ENCODE assay signal across 8 cellular contexts in the genomic region with DNA sequence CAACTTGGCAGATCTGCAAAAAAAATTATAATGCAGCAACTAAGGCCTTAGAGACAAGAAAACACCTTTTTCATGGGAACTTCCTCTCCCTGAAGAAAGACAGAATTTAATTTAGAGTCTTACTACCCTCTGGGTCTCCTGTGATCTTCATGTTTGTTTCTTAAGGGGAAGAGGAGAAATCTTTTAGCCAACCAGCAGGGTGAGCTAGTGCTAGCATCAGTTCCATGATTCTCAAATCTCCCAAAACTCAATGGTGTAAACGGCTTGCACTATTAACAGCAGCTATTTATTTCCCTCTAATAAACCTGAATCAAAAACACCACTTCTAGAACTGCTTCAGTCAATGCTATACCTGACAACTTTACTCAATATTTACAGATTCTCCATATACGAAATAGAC. TPM values are rescaled to one million over a fixed set of nuclear protein-coding genes. Genes with fewer than 3 reads are reported as not detected.
DNase-seq lines count a peak whose midpoint lies in the region; ATAC-seq, FAIRE-seq and TF ChIP-seq lines count a peak whose summit lies in the region.

No MANE protein-coding gene starts in this region.

- 67% methylated on average over 2 of the region's 2 CpGs for WGBS in liver

- H3K27ac Mint-ChIP-seq in CD4-positive, CD25-positive, alpha-beta regulatory T cell = peak overlapping the region in 1 of 3 donors; percentile 5
- peak overlapping the region; percentile 68 for H3K27ac Mint-ChIP-seq in activated naive CD8-positive, alpha-beta T cell treated with anti-CD3 and anti-CD28 coated beads for 36 hours

- H3K4me1 Mint-ChIP-seq in CD4-positive, CD25-positive, alpha-beta regulatory T cell = peaks cover 51 to 83% (median 69%) of the 10 kb centered on the region in 4 donors
- peaks cover 70% of the 10 kb centered on the region for H3K4me1 Mint-ChIP-seq in activated naive CD8-positive, alpha-beta T cell treated with anti-CD3 and anti-CD28 coated beads for 36 hours

- H3K9ac ChIP-seq in liver (ENCODE audit: low read depth in 1 of 2, low read length in 2 of 2) = no peak overlapping the region

- peak; percentile 44 to 62 for TF ChIP-seq RAD21 in liver (IDR thresholded peaks at IDR 0.05)

- peak overlapping the region; percentile 92 for H3K4me3 ChIP-seq in CD4-positive, CD25-positive, alpha-beta regulatory T cell (ENCODE audit: low read depth, low read length)
- H3K4me3 ChIP-seq in HFF-Myc (replicated peaks; ENCODE audit: low read depth, low read length) (no peak overlapping the region), liver (ENCODE audit: low read depth in 1 of 3, low read length in 3 of 3) (no peak overlapping the region)

- H3K4me1 ChIP-seq in CD4-positive, CD25-positive, alpha-beta regulatory T cell (ENCODE audit: control insufficient read depth, insufficient read depth, low read length, poor library complexity, severe bottlenecking) = peaks cover 71% of the 10 kb centered on the region
- peaks cover 2 to 27% (median 16%) of the 10 kb centered on the region in 4 donors for H3K4me1 ChIP-seq in liver (ENCODE audit: control insufficient read depth in 4 of 4, insufficient read depth in 4 of 4, low read length in 3 of 4)

- H3K4me3 Mint-ChIP-seq in CD4-positive, CD25-positive, alpha-beta regulatory T cell = peak overlapping the region; percentile 46 to 97 (median 88)
- H3K4me3 Mint-ChIP-seq in activated naive CD8-positive, alpha-beta T cell treated with anti-CD3 and anti-CD28 coated beads for 36 hours = peak overlapping the region; percentile 47

- H3K27me3 ChIP-seq in CD4-positive, CD25-positive, alpha-beta regulatory T cell (ENCODE audit: control insufficient read depth, insufficient read depth, low read length) = no peaks in the 10 kb centered on the region
- H3K27me3 ChIP-seq in liver (ENCODE audit: control insufficient read depth in 4 of 4, insufficient read depth in 4 of 4, low read length in 3 of 4) = no peaks in the 10 kb centered on the region

- no peaks in the 10 kb centered on the region for H3K9me3 ChIP-seq in CD4-positive, CD25-positive, alpha-beta regulatory T cell (ENCODE audit: control insufficient read depth in 2 of 2, low read length in 2 of 2)
- H3K9me3 ChIP-seq in liver (ENCODE audit: control insufficient read depth in 4 of 4, low read length in 3 of 4) = no peaks in the 10 kb centered on the region

- FAIRE-seq in GM12892 (lab: Jason Lieb, UNC) = no peak

- no peak for ATAC-seq in CD4-positive, CD25-positive, alpha-beta regulatory T cell (ENCODE audit: low read depth in 2 of 2)
- ATAC-seq in HG02973 (IDR thresholded peaks at IDR 0.05; ENCODE audit: unreplicated experiment) = no peak

- no peak for TF ChIP-seq POLR2A in GM12892 (IDR thresholded peaks at IDR 0.05; ENCODE audit: low read depth, low read length)

- H3K9me3 Mint-ChIP-seq in CD4-positive, CD25-positive, alpha-beta regulatory T cell = no peaks in the 10 kb centered on the region
- H3K9me3 Mint-ChIP-seq in activated naive CD8-positive, alpha-beta T cell treated with anti-CD3 and anti-CD28 coated beads for 36 hours = no peaks in the 10 kb centered on the region

- H3K36me3 Mint-ChIP-seq in CD4-positive, CD25-positive, alpha-beta regulatory T cell = peaks cover 5% of the 10 kb centered on the region
- H3K36me3 Mint-ChIP-seq in activated naive CD8-positive, alpha-beta T cell treated with anti-CD3 and anti-CD28 coated beads for 36 hours = peaks cover 50% of the 10 kb centered on the region

- DNase-seq in CD4-positive, CD25-positive, alpha-beta regulatory T cell = peak in 2 of 3 donors; percentile 21 to 48
- DNase-seq in HFF-Myc (ENCODE audit: extremely low read depth, low read depth) (no peak), GM12892 (ENCODE audit: insufficient read length) (no peak), NCI-H1092 (lab: John Stamatoyannopoulos, UW) (no peak)
- DNase-seq in activated naive CD8-positive, alpha-beta T cell treated with anti-CD3 and anti-CD28 coated beads for 36 hours = no peak
- DNase-seq in activated CD8-positive, alpha-beta memory T cell treated with anti-CD3 and anti-CD28 coated beads for 24 hours = no peak

- no peaks in the 10 kb centered on the region for H3K27me3 Mint-ChIP-seq in CD4-positive, CD25-positive, alpha-beta regulatory T cell
- H3K27me3 Mint-ChIP-seq in activated naive CD8-positive, alpha-beta T cell treated with anti-CD3 and anti-CD28 coated beads for 36 hours = no peaks in the 10 kb centered on the region

- TF ChIP-seq CTCF in HFF-Myc (IDR thresholded peaks at IDR 0.05; ENCODE audit: low read depth, low read length, missing control alignments) = peak; percentile 35
- TF ChIP-seq CTCF in liver (IDR thresholded peaks at IDR 0.05; ENCODE audit: low read depth, low read length, missing input control) = no peak

- peaks cover 2% of the 10 kb centered on the region for H3K36me3 ChIP-seq in CD4-positive, CD25-positive, alpha-beta regulatory T cell (ENCODE audit: control insufficient read depth, insufficient read depth, low read length)
- H3K36me3 ChIP-seq in liver (ENCODE audit: control insufficient read depth in 4 of 4, insufficient read depth in 3 of 4, low read depth in 1 of 4, low read length in 3 of 4) = peaks cover 0 to 2% (median 0%) of the 10 kb centered on the region in 4 donors

- H3K27ac ChIP-seq in CD4-positive, CD25-positive, alpha-beta regulatory T cell (ENCODE audit: insufficient read depth, low read length, poor library complexity, severe bottlenecking) = no peak overlapping the region
- H3K27ac ChIP-seq in liver (ENCODE audit: low read depth in 1 of 2, low read length in 2 of 2) = no peak overlapping the region

TF ChIP-seq in liver, 16 proteins besides CTCF, POLR2A, EP300 and RAD21:
- TF ChIP-seq, protein P1, sequence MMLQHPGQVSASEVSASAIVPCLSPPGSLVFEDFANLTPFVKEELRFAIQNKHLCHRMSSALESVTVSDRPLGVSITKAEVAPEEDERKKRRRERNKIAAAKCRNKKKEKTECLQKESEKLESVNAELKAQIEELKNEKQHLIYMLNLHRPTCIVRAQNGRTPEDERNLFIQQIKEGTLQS (IDR thresholded peaks at IDR 0.05) = no peak
- no peak for TF ChIP-seq JUND (IDR thresholded peaks at IDR 0.05)
- no peak for TF ChIP-seq EGR1 (IDR thresholded peaks at IDR 0.05; ENCODE audit: low read depth in 2 of 2)
- no peak for TF ChIP-seq RXRA (IDR thresholded peaks at IDR 0.05)
- TF ChIP-seq TAF1 (conservative IDR thresholded peaks at IDR 0.05) = no peak
- no peak for TF ChIP-seq YY1 (IDR thresholded peaks at IDR 0.05)
- no peak for TF ChIP-seq SP1 (IDR thresholded peaks at IDR 0.05)
- no peak for TF ChIP-seq GABPA (IDR thresholded peaks at IDR 0.05 in 1 of 2, conservative IDR thresholded peaks at IDR 0.05 in 1 of 2)
- TF ChIP-seq FOXA2 (IDR thresholded peaks at IDR 0.05) = no peak
- TF ChIP-seq FOXA1 (IDR thresholded peaks at IDR 0.05) = no peak
- TF ChIP-seq, protein P2, sequence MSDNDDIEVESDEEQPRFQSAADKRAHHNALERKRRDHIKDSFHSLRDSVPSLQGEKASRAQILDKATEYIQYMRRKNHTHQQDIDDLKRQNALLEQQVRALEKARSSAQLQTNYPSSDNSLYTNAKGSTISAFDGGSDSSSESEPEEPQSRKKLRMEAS (IDR thresholded peaks at IDR 0.05) = no peak
- TF ChIP-seq, protein P3, sequence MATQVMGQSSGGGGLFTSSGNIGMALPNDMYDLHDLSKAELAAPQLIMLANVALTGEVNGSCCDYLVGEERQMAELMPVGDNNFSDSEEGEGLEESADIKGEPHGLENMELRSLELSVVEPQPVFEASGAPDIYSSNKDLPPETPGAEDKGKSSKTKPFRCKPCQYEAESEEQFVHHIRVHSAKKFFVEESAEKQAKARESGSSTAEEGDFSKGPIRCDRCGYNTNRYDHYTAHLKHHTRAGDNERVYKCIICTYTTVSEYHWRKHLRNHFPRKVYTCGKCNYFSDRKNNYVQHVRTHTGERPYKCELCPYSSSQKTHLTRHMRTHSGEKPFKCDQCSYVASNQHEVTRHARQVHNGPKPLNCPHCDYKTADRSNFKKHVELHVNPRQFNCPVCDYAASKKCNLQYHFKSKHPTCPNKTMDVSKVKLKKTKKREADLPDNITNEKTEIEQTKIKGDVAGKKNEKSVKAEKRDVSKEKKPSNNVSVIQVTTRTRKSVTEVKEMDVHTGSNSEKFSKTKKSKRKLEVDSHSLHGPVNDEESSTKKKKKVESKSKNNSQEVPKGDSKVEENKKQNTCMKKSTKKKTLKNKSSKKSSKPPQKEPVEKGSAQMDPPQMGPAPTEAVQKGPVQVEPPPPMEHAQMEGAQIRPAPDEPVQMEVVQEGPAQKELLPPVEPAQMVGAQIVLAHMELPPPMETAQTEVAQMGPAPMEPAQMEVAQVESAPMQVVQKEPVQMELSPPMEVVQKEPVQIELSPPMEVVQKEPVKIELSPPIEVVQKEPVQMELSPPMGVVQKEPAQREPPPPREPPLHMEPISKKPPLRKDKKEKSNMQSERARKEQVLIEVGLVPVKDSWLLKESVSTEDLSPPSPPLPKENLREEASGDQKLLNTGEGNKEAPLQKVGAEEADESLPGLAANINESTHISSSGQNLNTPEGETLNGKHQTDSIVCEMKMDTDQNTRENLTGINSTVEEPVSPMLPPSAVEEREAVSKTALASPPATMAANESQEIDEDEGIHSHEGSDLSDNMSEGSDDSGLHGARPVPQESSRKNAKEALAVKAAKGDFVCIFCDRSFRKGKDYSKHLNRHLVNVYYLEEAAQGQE (IDR thresholded peaks at IDR 0.05) = no peak
- TF ChIP-seq HNF4G (IDR thresholded peaks at IDR 0.05) = no peak
TF ChIP-seq in liver: peak in this region for 0.

RNA-seq across cellular contexts. Expression of a gene that starts 3.8 kb away (rescaled TPM):
- 139 TPM for total RNA-seq in CD4-positive, CD25-positive, alpha-beta regulatory T cell
- 10 to 100 TPM; 46.9 to 55.6 (median 51.2) TPM for polyA plus RNA-seq in CD4-positive, CD25-positive, alpha-beta regulatory T cell
- total RNA-seq in activated naive CD8-positive, alpha-beta T cell treated with anti-CD3 and anti-CD28 coated beads for 36 hours = 10 to 100 TPM; 41.6 to 44.7 TPM
- total RNA-seq in liver = 10 to 100 TPM; 35.6 to 38.8 TPM
- polyA plus RNA-seq in liver = 10 to 100 TPM in 1 of 2 donors, 1 to 10 TPM in 1; 6.8 to 18.7 TPM
- 19.8 TPM for polyA plus RNA-seq in GM12892 (2012; ENCODE audit: missing spikeins)

Comparison
In these comparisons a context has a peak if more than half of its experiments do, and no peak if none do; other contexts are left out.
1. DNase-seq: peak in CD4-positive, CD25-positive, alpha-beta regulatory T cell (2 of 3); none in HFF-Myc (single experiment), activated naive CD8-positive, alpha-beta T cell treated with anti-CD3 and anti-CD28 coated beads for 36 hours (single experiment), GM12892 (single experiment), activated CD8-positive, alpha-beta memory T cell treated with anti-CD3 and anti-CD28 coated beads for 24 hours (single experiment) and NCI-H1092 (single experiment).